ENCODE assay signal across 12 cellular contexts in the genomic region with DNA sequence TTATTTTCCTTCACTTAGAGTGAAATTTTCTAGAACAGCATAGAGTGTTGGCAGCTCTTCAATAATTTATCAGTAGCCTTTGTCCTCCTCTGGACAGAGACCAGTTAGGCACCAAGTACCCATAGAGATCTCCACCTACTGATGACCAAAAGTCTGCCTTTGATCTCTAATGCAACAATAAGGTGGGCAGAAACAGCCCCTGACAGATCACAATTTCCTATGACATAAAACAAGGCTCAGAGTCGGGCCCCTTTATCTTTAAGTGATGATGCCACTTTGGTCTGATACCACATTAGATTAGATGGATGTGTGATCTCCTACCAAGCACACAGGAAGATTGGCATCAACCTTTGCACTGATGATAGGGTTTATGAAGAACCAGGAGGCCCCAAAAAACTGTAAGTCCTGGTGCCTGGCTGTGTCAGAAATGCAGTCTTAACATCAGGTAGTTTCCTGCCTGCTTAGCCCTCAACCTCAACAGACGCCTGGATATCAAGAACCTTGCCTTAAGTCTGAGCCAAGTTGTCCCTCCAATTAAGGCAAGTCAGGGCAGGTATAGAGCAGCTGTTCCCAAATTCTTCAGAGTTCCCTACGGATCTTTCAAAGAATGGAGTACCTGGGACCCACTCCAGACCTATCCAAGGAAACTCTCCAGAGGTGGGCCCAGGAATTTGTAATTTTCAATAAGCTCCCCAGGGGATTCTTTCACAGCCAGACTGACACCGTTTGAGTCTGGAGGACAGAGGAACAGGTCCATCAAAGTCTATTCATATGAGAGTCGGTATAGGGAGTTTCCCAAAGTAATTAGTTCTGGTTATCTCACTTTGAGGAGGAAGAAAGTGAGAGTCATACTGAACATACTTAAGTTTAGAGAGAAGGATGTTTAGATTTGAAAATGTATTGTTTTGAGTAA. TPM values are rescaled to one million over a fixed set of nuclear protein-coding genes. Genes with fewer than 3 reads are reported as not detected.
DNase-seq lines count a peak whose midpoint lies in the region; ATAC-seq, FAIRE-seq and TF ChIP-seq lines count a peak whose summit lies in the region.
"Had no signal": no experiment of that assay in that cellular context is flagged by ENCODE, and none has a peak within 500 bp of the region (broad histone marks: within the 10 kb centered on the region; RNA-seq: fewer than 3 reads in every experiment).

No MANE protein-coding gene starts in this region.

- H3K9me3 Mint-ChIP-seq in memory B cell: no peaks in the 10 kb centered on the region
- H3K9me3 Mint-ChIP-seq: mesothelial cell of epicardium had no signal

- FAIRE-seq in GM12891 (lab: Jason Lieb, UNC): peak; percentile 54

- no peaks in the 10 kb centered on the region for H3K36me3 Mint-ChIP-seq in memory B cell
- H3K36me3 Mint-ChIP-seq: mesothelial cell of epicardium had no signal

- no peak overlapping the region for H3K4me3 Mint-ChIP-seq in memory B cell
- H3K4me3 Mint-ChIP-seq: mesothelial cell of epicardium had no signal

- ATAC-seq in memory B cell (ENCODE audit: low read depth): peak; percentile 70
- no peak for ATAC-seq in GM18517 (IDR thresholded peaks at IDR 0.05; ENCODE audit: unreplicated experiment)
- ATAC-seq: gastrocnemius medialis had no signal

- peak overlapping the region; percentile 60 for H3K27ac Mint-ChIP-seq in memory B cell
- H3K27ac Mint-ChIP-seq: mesothelial cell of epicardium had no signal

- H3K27me3 Mint-ChIP-seq in memory B cell: no peaks in the 10 kb centered on the region

- TF ChIP-seq POLR2A in GM12891 (IDR thresholded peaks at IDR 0.05; ENCODE audit: low read depth, low read length): no peak

- DNase-seq in GM12891 (ENCODE audit: insufficient read length, low spot score) (no peak), NCI-H69 (lab: John Stamatoyannopoulos, UW) (peak; percentile 78), memory B cell (ENCODE audit: low spot score in 2 of 2) (no peak), SHP77 (lab: John Stamatoyannopoulos, UW) (no peak), SK-N-DZ (ENCODE audit: low spot score) (no peak), AG08395 (ENCODE audit: low spot score) (no peak)
- peak; percentile 51 to 52 for DNase-seq in activated T-cell treated with anti-CD3 and anti-CD28 coated beads, Interleukin-2, amount 50 U/mL, for 48 hours
- DNase-seq: gastrocnemius medialis, NCI-H526 treated with DMSO at 0.1 percent for 48 hours, T1000 had no signal

- peaks cover 31% of the 10 kb centered on the region for H3K4me1 Mint-ChIP-seq in memory B cell

TF ChIP-seq in GM12891, 5 proteins besides CTCF, POLR2A, EP300 and RAD21:
- TF ChIP-seq POU2F2 (IDR thresholded peaks at IDR 0.05; ENCODE audit: low read depth, low read length): no peak
- no peak for TF ChIP-seq POLR2AphosphoS5 (IDR thresholded peaks at IDR 0.05; ENCODE audit: low read depth, low read length)
- TF ChIP-seq TAF1 (IDR thresholded peaks at IDR 0.05; ENCODE audit: low read depth, low read length): no peak
- TF ChIP-seq PAX5 (IDR thresholded peaks at IDR 0.05; ENCODE audit: insufficient read depth, low read length, severe bottlenecking): no peak
- TF ChIP-seq SPI1 (IDR thresholded peaks at IDR 0.05; ENCODE audit: low read depth, low read length): no peak

RNA-seq across cellular contexts. Expression of a gene that starts 30.6 kb away (rescaled TPM):
- polyA plus RNA-seq in GM12891 (2012; ENCODE audit: low read depth, missing spikeins): not detected
- polyA plus RNA-seq in SK-N-DZ (2014; cell fraction: cytosol; rRNA removed): not detected in 2 replicates
- not detected in 2 replicates for polyA plus RNA-seq in SK-N-DZ (2014; cell fraction: nucleus; rRNA removed)

RNA-seq across cellular contexts. Expression of a gene that starts 40.5 kb away (rescaled TPM):
- polyA plus RNA-seq in GM12891 (2012; ENCODE audit: low read depth, missing spikeins): 0.03 TPM
- polyA plus RNA-seq in SK-N-DZ (2014; cell fraction: cytosol; rRNA removed): not detected in 2 replicates
- polyA plus RNA-seq in SK-N-DZ (2014; cell fraction: nucleus; rRNA removed): not detected in 2 replicates

Comparison
In these comparisons a context has a peak if more than half of its experiments do, and no peak if none do; other contexts are left out.
1. DNase-seq: peak in NCI-H69 (single experiment) and activated T-cell treated with anti-CD3 and anti-CD28 coated beads, Interleukin-2, amount 50 U/mL, for 48 hours (2 of 2); none in GM12891 (single experiment), memory B cell (0 of 2), SHP77 (0 of 2), SK-N-DZ (single experiment) and AG08395 (single experiment).